2 cellular contexts compared by ENCODE assay signal in the genomic region with DNA sequence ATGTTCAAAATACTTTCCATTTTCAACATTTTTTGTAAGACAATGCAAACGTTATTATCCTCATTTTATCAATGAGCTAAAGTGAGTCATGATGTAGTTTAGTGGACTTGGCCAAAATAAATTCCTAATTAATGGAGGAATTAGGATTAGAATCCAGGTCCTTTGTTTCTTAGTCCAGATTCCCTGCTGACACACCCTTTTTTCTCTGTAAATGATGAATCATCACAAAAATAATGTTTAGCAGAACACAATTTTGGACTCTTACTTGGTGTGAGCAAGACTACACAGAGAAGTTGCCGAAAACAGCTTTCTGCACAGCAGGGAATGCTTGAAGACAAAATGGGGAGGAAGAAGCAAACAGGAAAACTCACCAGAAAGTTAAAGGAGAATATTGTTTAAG.
TF ChIP-seq lines count a peak whose summit lies in the region.

No MANE protein-coding gene starts in this region.

TF ChIP-seq in SK-N-SH, 30 proteins besides CTCF, POLR2A, EP300 and RAD21 (continued from another document):
- TF ChIP-seq, protein P1, sequence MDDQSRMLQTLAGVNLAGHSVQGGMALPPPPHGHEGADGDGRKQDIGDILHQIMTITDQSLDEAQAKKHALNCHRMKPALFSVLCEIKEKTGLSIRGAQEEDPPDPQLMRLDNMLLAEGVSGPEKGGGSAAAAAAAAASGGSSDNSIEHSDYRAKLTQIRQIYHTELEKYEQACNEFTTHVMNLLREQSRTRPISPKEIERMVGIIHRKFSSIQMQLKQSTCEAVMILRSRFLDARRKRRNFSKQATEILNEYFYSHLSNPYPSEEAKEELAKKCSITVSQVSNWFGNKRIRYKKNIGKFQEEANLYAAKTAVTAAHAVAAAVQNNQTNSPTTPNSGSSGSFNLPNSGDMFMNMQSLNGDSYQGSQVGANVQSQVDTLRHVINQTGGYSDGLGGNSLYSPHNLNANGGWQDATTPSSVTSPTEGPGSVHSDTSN (IDR thresholded peaks at IDR 0.05): no peak
- peak; percentile 9; the same call in 1 of the 2 replicates for TF ChIP-seq NFIC (IDR thresholded peaks at IDR 0.05; ENCODE audit: borderline replicate concordance)

TF ChIP-seq in SK-N-SH treated with all-trans-retinoic acid at 6 μM for 48 hours, 23 proteins besides CTCF, POLR2A, EP300 and RAD21 (continued from another document):
- TF ChIP-seq, protein P2, sequence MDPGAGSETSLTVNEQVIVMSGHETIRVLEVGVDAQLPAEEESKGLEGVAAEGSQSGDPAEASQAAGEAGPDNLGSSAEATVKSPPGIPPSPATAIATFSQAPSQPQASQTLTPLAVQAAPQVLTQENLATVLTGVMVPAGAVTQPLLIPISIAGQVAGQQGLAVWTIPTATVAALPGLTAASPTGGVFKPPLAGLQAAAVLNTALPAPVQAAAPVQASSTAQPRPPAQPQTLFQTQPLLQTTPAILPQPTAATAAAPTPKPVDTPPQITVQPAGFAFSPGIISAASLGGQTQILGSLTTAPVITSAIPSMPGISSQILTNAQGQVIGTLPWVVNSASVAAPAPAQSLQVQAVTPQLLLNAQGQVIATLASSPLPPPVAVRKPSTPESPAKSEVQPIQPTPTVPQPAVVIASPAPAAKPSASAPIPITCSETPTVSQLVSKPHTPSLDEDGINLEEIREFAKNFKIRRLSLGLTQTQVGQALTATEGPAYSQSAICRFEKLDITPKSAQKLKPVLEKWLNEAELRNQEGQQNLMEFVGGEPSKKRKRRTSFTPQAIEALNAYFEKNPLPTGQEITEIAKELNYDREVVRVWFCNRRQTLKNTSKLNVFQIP (CRISPR knock-in tag; IDR thresholded peaks at IDR 0.05; ENCODE audit: borderline replicate concordance, low read depth): no peak
- TF ChIP-seq, protein P3, sequence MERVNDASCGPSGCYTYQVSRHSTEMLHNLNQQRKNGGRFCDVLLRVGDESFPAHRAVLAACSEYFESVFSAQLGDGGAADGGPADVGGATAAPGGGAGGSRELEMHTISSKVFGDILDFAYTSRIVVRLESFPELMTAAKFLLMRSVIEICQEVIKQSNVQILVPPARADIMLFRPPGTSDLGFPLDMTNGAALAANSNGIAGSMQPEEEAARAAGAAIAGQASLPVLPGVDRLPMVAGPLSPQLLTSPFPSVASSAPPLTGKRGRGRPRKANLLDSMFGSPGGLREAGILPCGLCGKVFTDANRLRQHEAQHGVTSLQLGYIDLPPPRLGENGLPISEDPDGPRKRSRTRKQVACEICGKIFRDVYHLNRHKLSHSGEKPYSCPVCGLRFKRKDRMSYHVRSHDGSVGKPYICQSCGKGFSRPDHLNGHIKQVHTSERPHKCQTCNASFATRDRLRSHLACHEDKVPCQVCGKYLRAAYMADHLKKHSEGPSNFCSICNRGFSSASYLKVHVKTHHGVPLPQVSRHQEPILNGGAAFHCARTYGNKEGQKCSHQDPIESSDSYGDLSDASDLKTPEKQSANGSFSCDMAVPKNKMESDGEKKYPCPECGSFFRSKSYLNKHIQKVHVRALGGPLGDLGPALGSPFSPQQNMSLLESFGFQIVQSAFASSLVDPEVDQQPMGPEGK (CRISPR knock-in tag; IDR thresholded peaks at IDR 0.05; ENCODE audit: borderline replicate concordance): no peak
- TF ChIP-seq TCF4 (CRISPR knock-in tag; IDR thresholded peaks at IDR 0.05; ENCODE audit: borderline replicate concordance) (no peak), SNAI2 (CRISPR knock-in tag; IDR thresholded peaks at IDR 0.05) (no peak), ZNF8 (CRISPR knock-in tag; IDR thresholded peaks at IDR 0.05) (no peak), ESRRG (CRISPR knock-in tag; IDR thresholded peaks at IDR 0.05) (no peak), ISL1 (CRISPR knock-in tag; IDR thresholded peaks at IDR 0.05) (no peak)
